Comparison of ENCODE assay signal across 8 cellular contexts in genomic region chr17:63774982-63775290, GRCh38. TPM values are rescaled to one million over a fixed set of nuclear protein-coding genes. Genes with fewer than 3 reads are reported as not detected.
DNase-seq lines count a peak whose midpoint lies in the region; ATAC-seq and TF ChIP-seq lines count a peak whose summit lies in the region.

No MANE protein-coding gene starts in this region.

- no peaks in the 10 kb centered on the region for H3K27me3 ChIP-seq in hepatocyte

- peak overlapping the region; percentile 73 for H3K4me2 ChIP-seq in hepatocyte

- H3K36me3 Mint-ChIP-seq in activated naive CD4-positive, alpha-beta T cell treated with anti-CD3 and anti-CD28 coated beads, Interleukin-2, amount 10 ng/mL, durations not matched to agents 7 days and 5 days = peaks cover 38% of the 10 kb centered on the region
- H3K36me3 Mint-ChIP-seq in stimulated activated effector memory CD8-positive, alpha-beta T cell treated with anti-CD3 and anti-CD28 coated beads, Interleukin-12 subunit alpha, Interleukin-12 subunit beta, amount 100 ng/mL, for 72 hours = peaks cover 88% of the 10 kb centered on the region

- no peaks in the 10 kb centered on the region for H3K9me2 ChIP-seq in hepatocyte (replicated peaks; ENCODE audit: insufficient read depth)

- CTCF ChIA-PET in activated naive CD4-positive, alpha-beta T cell treated with anti-CD3 and anti-CD28 coated beads, Interleukin-2, amount 10 ng/mL, durations not matched to agents 7 days and 5 days (lab: Charles Lee) = interaction anchor here (0.6 to 2.1 kb wide), 7 partner anchors 9 to 349 kb away, joined by 3 to 8 read pairs (median 3); no protein-coding TSS in a partner anchor

- peak overlapping the region; percentile 95 for H3K4me3 Mint-ChIP-seq in activated naive CD4-positive, alpha-beta T cell treated with anti-CD3 and anti-CD28 coated beads, Interleukin-2, amount 10 ng/mL, durations not matched to agents 7 days and 5 days
- H3K4me3 Mint-ChIP-seq in stimulated activated effector memory CD8-positive, alpha-beta T cell treated with anti-CD3 and anti-CD28 coated beads, Interleukin-12 subunit alpha, Interleukin-12 subunit beta, amount 100 ng/mL, for 72 hours = peak overlapping the region; percentile 94

- TF ChIP-seq CTCF in WI38 (IDR thresholded peaks at IDR 0.05; ENCODE audit: low read depth, low read length) = no peak
- TF ChIP-seq CTCF in hepatocyte (IDR thresholded peaks at IDR 0.05; ENCODE audit: poor library complexity) = no peak

- peak; percentile 31 for DNase-seq in activated naive CD4-positive, alpha-beta T cell treated with anti-CD3 and anti-CD28 coated beads, Interleukin-2, amount 10 ng/mL, durations not matched to agents 7 days and 5 days
- DNase-seq in activated naive CD4-positive, alpha-beta T cell treated with anti-CD3 and anti-CD28 coated beads, Interleukin-2, amount 50 U/mL, for 16 hours = no peak
- DNase-seq in hepatocyte (ENCODE audit: low spot score) (no peak), globus pallidus (ENCODE audit: low spot score) (no peak), GM19240 (ENCODE audit: insufficient read length, low spot score) (no peak), NCI-H1105 (lab: John Stamatoyannopoulos, UW) (no peak)
- DNase-seq in stimulated activated effector memory CD8-positive, alpha-beta T cell treated with anti-CD3 and anti-CD28 coated beads, Interleukin-12 subunit alpha, Interleukin-12 subunit beta, amount 100 ng/mL, for 72 hours (ENCODE audit: low spot score in 2 of 2) = no peak

- 4% methylated on average over 4 of the region's 4 CpGs for WGBS in hepatocyte (ENCODE audit: low lambda C conversion rate, missing lambda C conversion rate)

- peaks cover 52% of the 10 kb centered on the region for H4K20me1 ChIP-seq in hepatocyte (ENCODE audit: insufficient read depth, poor library complexity, severe bottlenecking)

- no peak for ATAC-seq in stimulated activated effector memory CD8-positive, alpha-beta T cell treated with anti-CD3 and anti-CD28 coated beads, Interleukin-12 subunit alpha, Interleukin-12 subunit beta, amount 100 ng/mL, for 72 hours

- H3K27ac ChIP-seq in hepatocyte = peak overlapping the region; percentile 96

- peaks cover 86% of the 10 kb centered on the region for H3K79me2 ChIP-seq in hepatocyte

- no peaks in the 10 kb centered on the region for H3K9me3 Mint-ChIP-seq in activated naive CD4-positive, alpha-beta T cell treated with anti-CD3 and anti-CD28 coated beads, Interleukin-2, amount 10 ng/mL, durations not matched to agents 7 days and 5 days
- no peaks in the 10 kb centered on the region for H3K9me3 Mint-ChIP-seq in stimulated activated effector memory CD8-positive, alpha-beta T cell treated with anti-CD3 and anti-CD28 coated beads, Interleukin-12 subunit alpha, Interleukin-12 subunit beta, amount 100 ng/mL, for 72 hours

- peaks cover 59% of the 10 kb centered on the region for H3K4me1 Mint-ChIP-seq in activated naive CD4-positive, alpha-beta T cell treated with anti-CD3 and anti-CD28 coated beads, Interleukin-2, amount 10 ng/mL, durations not matched to agents 7 days and 5 days
- H3K4me1 Mint-ChIP-seq in stimulated activated effector memory CD8-positive, alpha-beta T cell treated with anti-CD3 and anti-CD28 coated beads, Interleukin-12 subunit alpha, Interleukin-12 subunit beta, amount 100 ng/mL, for 72 hours = peaks cover 48% of the 10 kb centered on the region

- no peaks in the 10 kb centered on the region for H3K9me3 ChIP-seq in hepatocyte (ENCODE audit: low read depth)

- peak overlapping the region; percentile 100 for H3K27ac Mint-ChIP-seq in activated naive CD4-positive, alpha-beta T cell treated with anti-CD3 and anti-CD28 coated beads, Interleukin-2, amount 10 ng/mL, durations not matched to agents 7 days and 5 days
- H3K27ac Mint-ChIP-seq in stimulated activated effector memory CD8-positive, alpha-beta T cell treated with anti-CD3 and anti-CD28 coated beads, Interleukin-12 subunit alpha, Interleukin-12 subunit beta, amount 100 ng/mL, for 72 hours = peak overlapping the region; percentile 98

- H3K4me1 ChIP-seq in hepatocyte (ENCODE audit: insufficient read depth) = peaks cover 6% of the 10 kb centered on the region

- H3K4me3 ChIP-seq in WI38 (ENCODE audit: low read depth, low read length) = peak overlapping the region; percentile 95
- peak overlapping the region; percentile 56 for H3K4me3 ChIP-seq in hepatocyte

- H3K27me3 Mint-ChIP-seq in activated naive CD4-positive, alpha-beta T cell treated with anti-CD3 and anti-CD28 coated beads, Interleukin-2, amount 10 ng/mL, durations not matched to agents 7 days and 5 days = no peaks in the 10 kb centered on the region

- no peak overlapping the region for H2AFZ ChIP-seq in hepatocyte

- H3K36me3 ChIP-seq in hepatocyte (replicated peaks; ENCODE audit: insufficient read depth, low read depth) = no peaks in the 10 kb centered on the region

RNA-seq across cellular contexts. Expression of gene DDX42, which starts 1.0 kb away (rescaled TPM):
- total RNA-seq in hepatocyte = 67.6 and 79.9 TPM in 2 replicates
- 31.1 and 36.4 TPM in 2 replicates for polyA plus RNA-seq in hepatocyte

RNA-seq across cellular contexts. Expression of gene CCDC47, which starts 1.5 kb away (rescaled TPM):
- total RNA-seq in hepatocyte = 79.6 and 82.7 TPM in 2 replicates
- 60.1 and 77.8 TPM in 2 replicates for polyA plus RNA-seq in hepatocyte

RNA-seq across cellular contexts. Expression of gene STRADA, which starts 33.3 kb away (rescaled TPM):
- 15.3 and 19.9 TPM in 2 replicates for total RNA-seq in hepatocyte
- polyA plus RNA-seq in hepatocyte = 24.4 and 27.6 TPM in 2 replicates

RNA-seq across cellular contexts. Expression of gene PSMC5, which starts 52.3 kb away (rescaled TPM):
- total RNA-seq in hepatocyte = 37.3 and 46.6 TPM in 2 replicates
- polyA plus RNA-seq in hepatocyte = 129 and 132 TPM in 2 replicates

RNA-seq across cellular contexts. Expression of gene FTSJ3, which starts 52.5 kb away (rescaled TPM):
- total RNA-seq in hepatocyte = 27.0 and 28.5 TPM in 2 replicates
- polyA plus RNA-seq in hepatocyte = 28.5 and 30.0 TPM in 2 replicates
